In genomic region chr3:50355829-50356552, GRCh38 we compare ENCODE assay signal across 7 cellular contexts. TPM values are rescaled to one million over a fixed set of nuclear protein-coding genes. Genes with fewer than 3 reads are reported as not detected.
DNase-seq lines count a peak whose midpoint lies in the region; ATAC-seq and TF ChIP-seq lines count a peak whose summit lies in the region.
"Had no signal": no experiment of that assay in that cellular context is flagged by ENCODE, and none has a peak within 500 bp of the region (broad histone marks: within the 10 kb centered on the region; RNA-seq: fewer than 3 reads in every experiment).

No MANE protein-coding gene starts in this region.

- CTCF ChIA-PET in T-cell (lab: Charles Lee) (interaction anchor here in 1 of 2 donors (0.6 to 0.8 kb wide), 2 partner anchors 9 to 1701 kb away, joined by 3 to 4 read pairs; no protein-coding TSS in a partner anchor), WTC11 (lab: Charles Lee) (interaction anchor here (0.9 to 2.4 kb wide), 5 partner anchors 9 to 256 kb away, joined by 4 to 6 read pairs (median 4); partner anchors contain the start of genes CISH and ZMYND10)

- peaks cover 10% of the 10 kb centered on the region for H3K36me3 Mint-ChIP-seq in T-cell
- peaks cover 14% of the 10 kb centered on the region for H3K36me3 Mint-ChIP-seq in WTC11

- H3K23ac ChIP-seq in mesenchymal stem cell (ENCODE audit: low read length in 2 of 2) = no peak overlapping the region

- peak overlapping the region; percentile 72 to 96 (median 82); a peak in 19 of 20 replicates for H3K4me3 ChIP-seq in BLaER1 treated with 17β-estradiol and CSF1 and Interleukin-3, amounts not matched to agents 10 nM and 100 nM
- H3K4me3 ChIP-seq in mesenchymal stem cell (ENCODE audit: insufficient read depth in 1 of 2, low read depth in 1 of 2, low read length in 2 of 2) = peak overlapping the region in 1 of 2 experiments; percentile 95

- H3K4ac ChIP-seq in mesenchymal stem cell (ENCODE audit: low read depth in 1 of 2, low read length in 2 of 2) = no peak overlapping the region

- no peak for TF ChIP-seq CTCF in WTC11 (IDR thresholded peaks at IDR 0.05)

- DNase-seq in T-cell (no peak), mesenchymal stem cell (no peak), GM19238 (ENCODE audit: insufficient read length, low spot score) (no peak), WTC11 (ENCODE audit: low spot score) (no peak)
- DNase-seq: NCI-H446 treated with DMSO at 0.1 percent for 48 hours had no signal

- H3K9ac ChIP-seq in BLaER1 treated with 17β-estradiol and CSF1 and Interleukin-3, amounts not matched to agents 10 nM and 100 nM = peak overlapping the region; percentile 91 to 99 (median 93); a peak in 19 of 22 replicates
- peak overlapping the region; percentile 96 for H3K9ac ChIP-seq in mesenchymal stem cell (ENCODE audit: low read length)

- no peak overlapping the region for H3K18ac ChIP-seq in mesenchymal stem cell (ENCODE audit: low read depth in 1 of 2, low read length in 2 of 2)

- no peak overlapping the region for H2BK12ac ChIP-seq in mesenchymal stem cell (ENCODE audit: low read length in 2 of 2)

- POLR2A ChIA-PET in T-cell (lab: Charles Lee) (no interaction called here), WTC11 (lab: Charles Lee) (no interaction called here)

- H2BK15ac ChIP-seq in mesenchymal stem cell (ENCODE audit: low read depth, poor library complexity, severe bottlenecking) = no peak overlapping the region

- H3K4me1 ChIP-seq in BLaER1 treated with 17β-estradiol and CSF1 and Interleukin-3, amounts not matched to agents 10 nM and 100 nM = peaks cover 46 to 78% (median 72%) of the 10 kb centered on the region in 10 experiments
- peaks cover 54% of the 10 kb centered on the region for H3K4me1 ChIP-seq in mesenchymal stem cell (ENCODE audit: control insufficient read depth, insufficient read depth, low read depth, low read length)

- no peak overlapping the region for H3K14ac ChIP-seq in mesenchymal stem cell (ENCODE audit: low read length in 2 of 2)

- peaks cover 26% of the 10 kb centered on the region for H3K79me1 ChIP-seq in mesenchymal stem cell (replicated peaks; ENCODE audit: low read length, poor library complexity, severe bottlenecking)

- H2AK5ac ChIP-seq in mesenchymal stem cell (ENCODE audit: low read length, severe bottlenecking) = no peak overlapping the region

- H3K4me1 Mint-ChIP-seq in T-cell (peaks cover 55 to 62% (median 57%) of the 10 kb centered on the region in 3 donors), WTC11 (peaks cover 29% of the 10 kb centered on the region)

- H4K8ac ChIP-seq in mesenchymal stem cell (ENCODE audit: low read length) = no peak overlapping the region

- H4K20me1 ChIP-seq in BLaER1 treated with 17β-estradiol and CSF1 and Interleukin-3, amounts not matched to agents 10 nM and 100 nM = peaks cover 64 to 82% (median 80%) of the 10 kb centered on the region in 11 experiments

- H4K91ac ChIP-seq in mesenchymal stem cell (ENCODE audit: low read length) = no peak overlapping the region

- no peak overlapping the region for H2BK5ac ChIP-seq in mesenchymal stem cell (ENCODE audit: low read depth, low read length, poor library complexity, severe bottlenecking)

- WGBS in mesenchymal stem cell = 81% methylated on average over 5 of the region's 5 CpGs

- H3K27me3 ChIP-seq in BLaER1 treated with 17β-estradiol and CSF1 and Interleukin-3, amounts not matched to agents 10 nM and 100 nM = no peaks in the 10 kb centered on the region
- no peaks in the 10 kb centered on the region for H3K27me3 ChIP-seq in mesenchymal stem cell (ENCODE audit: control insufficient read depth in 1 of 2, insufficient read depth in 1 of 2, low read length in 2 of 2)

- H3K27ac ChIP-seq in BLaER1 treated with 17β-estradiol and CSF1 and Interleukin-3, amounts not matched to agents 10 nM and 100 nM = peak overlapping the region in 5 of 11 experiments; percentile 8 to 96 (median 18); a peak in 5 of 22 replicates
- H3K27ac ChIP-seq in mesenchymal stem cell (ENCODE audit: low read length, poor library complexity, severe bottlenecking) = no peak overlapping the region

- H3K27ac Mint-ChIP-seq in T-cell = peak overlapping the region in 1 of 2 donors; percentile 27
- H3K27ac Mint-ChIP-seq in WTC11 = no peak overlapping the region

- H3K9me3 Mint-ChIP-seq in T-cell = no peaks in the 10 kb centered on the region
- H3K9me3 Mint-ChIP-seq in WTC11 = no peaks in the 10 kb centered on the region

- H3K27me3 Mint-ChIP-seq in T-cell = no peaks in the 10 kb centered on the region
- peaks cover 2% of the 10 kb centered on the region; the same call in 1 of the 2 replicates for H3K27me3 Mint-ChIP-seq in WTC11 (ENCODE audit: low read depth)

- H3K4me2 ChIP-seq in BLaER1 treated with 17β-estradiol and CSF1 and Interleukin-3, amounts not matched to agents 10 nM and 100 nM = peak overlapping the region; percentile 92 to 100 (median 99)
- peak overlapping the region; percentile 93 for H3K4me2 ChIP-seq in mesenchymal stem cell (ENCODE audit: low read length, poor library complexity, severe bottlenecking)

- H2AFZ ChIP-seq in mesenchymal stem cell (ENCODE audit: low read depth, low read length) = no peak overlapping the region

- peaks cover 42 to 72% (median 60%) of the 10 kb centered on the region in 11 experiments for H3K36me3 ChIP-seq in BLaER1 treated with 17β-estradiol and CSF1 and Interleukin-3, amounts not matched to agents 10 nM and 100 nM
- H3K36me3 ChIP-seq in mesenchymal stem cell (ENCODE audit: control insufficient read depth in 1 of 2, insufficient read depth in 2 of 2, low read depth in 1 of 2, low read length in 2 of 2) = peaks cover 56 to 60% of the 10 kb centered on the region in 2 experiments

- no peaks in the 10 kb centered on the region for H3K9me3 ChIP-seq in BLaER1 treated with 17β-estradiol and CSF1 and Interleukin-3, amounts not matched to agents 10 nM and 100 nM (replicated peaks in 1 of 11)
- no peaks in the 10 kb centered on the region for H3K9me3 ChIP-seq in mesenchymal stem cell (ENCODE audit: control insufficient read depth, low read length)

- H2BK120ac ChIP-seq in mesenchymal stem cell (ENCODE audit: low read depth, low read length) = no peak overlapping the region

- ATAC-seq in T-cell (replicated peaks in 1 of 4) (no peak), GM21717 (IDR thresholded peaks at IDR 0.05; ENCODE audit: unreplicated experiment) (no peak), WTC11 (no peak)

- H3K4me3 Mint-ChIP-seq in T-cell (peak overlapping the region in 2 of 3 donors; percentile 9 to 96), WTC11 (no peak overlapping the region)

TF ChIP-seq in WTC11, 78 proteins besides CTCF, POLR2A, EP300 and RAD21:
- TF ChIP-seq MXD4 (CRISPR knock-in tag; IDR thresholded peaks at IDR 0.05; ENCODE audit: borderline replicate concordance) = no peak
- no peak for TF ChIP-seq USF1 (CRISPR knock-in tag; IDR thresholded peaks at IDR 0.05)
- TF ChIP-seq ATF1 (CRISPR knock-in tag; IDR thresholded peaks at IDR 0.05) = no peak
- TF ChIP-seq GTF2I (CRISPR knock-in tag; conservative IDR thresholded peaks at IDR 0.05) = no peak
- no peak for TF ChIP-seq ZMAT4 (CRISPR knock-in tag; IDR thresholded peaks at IDR 0.05)
- no peak for TF ChIP-seq SMAD4 (CRISPR knock-in tag; IDR thresholded peaks at IDR 0.05)
- TF ChIP-seq NR3C1 (CRISPR knock-in tag; conservative IDR thresholded peaks at IDR 0.05; ENCODE audit: low read depth) = no peak
- TF ChIP-seq RELA (CRISPR knock-in tag; IDR thresholded peaks at IDR 0.05; ENCODE audit: borderline replicate concordance) = no peak

RNA-seq across cellular contexts. Expression of gene TMEM115, which starts 3.3 kb away (rescaled TPM):
- 10 to 100 TPM; 13.9 to 35.2 (median 33.1) TPM for total RNA-seq in T-cell
- polyA plus RNA-seq in mesenchymal stem cell (2013, experiment 1 of 2) = 49.2 TPM
- 49.8 TPM for polyA plus RNA-seq in mesenchymal stem cell (2013, experiment 2 of 2)
- total RNA-seq in WTC11 (2021) = 26.7 to 30.0 TPM (median 28.4 TPM) in 3 replicates

RNA-seq across cellular contexts. Expression of gene CYB561D2, which starts 5.3 kb away (rescaled TPM):
- total RNA-seq in T-cell (10 to 100 TPM; 25.7 to 45.3 (median 32.7) TPM), WTC11 (2021) (9.8 to 12.0 TPM (median 11.3 TPM) in 3 replicates)
- 13.5 TPM for polyA plus RNA-seq in mesenchymal stem cell (2013, experiment 1 of 2)
- polyA plus RNA-seq in mesenchymal stem cell (2013, experiment 2 of 2) = 13.5 TPM

RNA-seq across cellular contexts. Expression of gene NPRL2, which starts 5.4 kb away (rescaled TPM):
- 10 to 100 TPM; 26.6 to 52.2 (median 48.1) TPM for total RNA-seq in T-cell
- 10.6 TPM for polyA plus RNA-seq in mesenchymal stem cell (2013, experiment 1 of 2)
- 9.1 TPM for polyA plus RNA-seq in mesenchymal stem cell (2013, experiment 2 of 2)
- total RNA-seq in WTC11 (2021) = 20.6 to 26.6 TPM (median 23.9 TPM) in 3 replicates

RNA-seq across cellular contexts. Expression of gene ZMYND10, which starts 10.5 kb away (rescaled TPM):
- total RNA-seq in T-cell (1 to 10 TPM; 1.2 to 6.1 (median 2.9) TPM), WTC11 (2021) (0.46 to 0.80 TPM (median 0.74 TPM) in 3 replicates)
- polyA plus RNA-seq in mesenchymal stem cell (2013, experiment 1 of 2) = 0.48 TPM
- polyA plus RNA-seq in mesenchymal stem cell (2013, experiment 2 of 2) = 0.79 TPM

RNA-seq across cellular contexts. Expression of gene RASSF1, which starts 15.4 kb away (rescaled TPM):
- total RNA-seq in T-cell = 100 to 1,000 TPM in 1 of 5 donors, 10 to 100 TPM in 4; 73.2 to 153 (median 79.6) TPM
- 12.3 TPM for polyA plus RNA-seq in mesenchymal stem cell (2013, experiment 1 of 2)
- 12.4 TPM for polyA plus RNA-seq in mesenchymal stem cell (2013, experiment 2 of 2)
- total RNA-seq in WTC11 (2021) = 13.2 to 14.5 TPM (median 14.5 TPM) in 3 replicates
